ENCODE assay signal across 13 cellular contexts in the genomic region with DNA sequence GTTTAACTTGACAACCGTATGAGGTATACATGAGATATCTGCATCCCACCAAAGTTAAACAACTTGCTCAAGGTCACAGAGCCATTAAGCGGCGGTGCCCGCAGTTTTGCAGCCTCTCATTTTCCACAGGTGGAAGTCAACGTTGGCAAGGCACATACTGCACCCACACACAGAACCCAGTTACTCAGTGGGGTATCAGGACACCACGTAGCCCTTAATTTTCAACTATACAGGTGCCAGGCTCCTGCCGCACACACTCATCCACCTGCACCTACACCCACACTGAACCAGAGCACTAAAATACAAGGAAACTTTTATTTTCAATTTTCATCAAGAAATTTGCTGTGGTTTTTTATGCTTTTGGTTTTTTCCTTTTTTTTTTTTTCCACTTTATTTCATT. TPM values are rescaled to one million over a fixed set of nuclear protein-coding genes. Genes with fewer than 3 reads are reported as not detected.
DNase-seq lines count a peak whose midpoint lies in the region; ATAC-seq, FAIRE-seq and TF ChIP-seq lines count a peak whose summit lies in the region.
"Had no signal": no experiment of that assay in that cellular context is flagged by ENCODE, and none has a peak within 500 bp of the region (broad histone marks: within the 10 kb centered on the region; RNA-seq: fewer than 3 reads in every experiment).

No MANE protein-coding gene starts in this region.

- H3K27ac Mint-ChIP-seq in activated CD4-positive, alpha-beta T cell treated with anti-CD3 and anti-CD28 coated beads for 36 hours: peak overlapping the region; percentile 42

- no peak for TF ChIP-seq POLR2A in GM12878 (IDR thresholded peaks at IDR 0.05; ENCODE audit: low read depth, low read length)

- no peak overlapping the region for H2AFZ ChIP-seq in GM12878 (ENCODE audit: control insufficient read depth, low read depth, low read length)

- no peak overlapping the region for H3K4me2 ChIP-seq in GM12878 (ENCODE audit: control insufficient read depth, insufficient read depth)

- intact Hi-C loops in activated CD4-positive, alpha-beta T cell treated with anti-CD3 and anti-CD28 coated beads for 36 hours (cut with DNase I, micrococcal nuclease): loop anchor here (2.0 to 5.0 kb wide), 2 partner anchors 37 to 118 kb away; a partner anchor contains a TSS
- intact Hi-C loops in GM12878 (cut with micrococcal nuclease; ENCODE audit: unreplicated experiment): loop anchor here (5.0 kb wide), 1 partner anchor 118 kb away; a partner anchor contains a TSS

- TF ChIP-seq RAD21 in GM12878 (IDR thresholded peaks at IDR 0.05; ENCODE audit: insufficient read depth, low read depth, low read length): no peak

- 85% methylated on average over 7 of the region's 7 CpGs for WGBS in GM12878 (ENCODE audit: insufficient coverage, insufficient replicate concordance, low lambda C conversion rate, missing lambda C conversion rate)

- H3K4me3 Mint-ChIP-seq in activated CD4-positive, alpha-beta T cell treated with anti-CD3 and anti-CD28 coated beads for 36 hours: peak overlapping the region; percentile 89

- no peak overlapping the region for H3K4me3 ChIP-seq in HUES48 (ENCODE audit: low read depth, low read length)
- H3K4me3 ChIP-seq in GM12878: no peak overlapping the region
- no peak overlapping the region for H3K4me3 ChIP-seq in neutrophil (ENCODE audit: low read depth in 1 of 2, low read length in 1 of 2)
- H3K4me3 ChIP-seq: colonic mucosa had no signal

- no peaks in the 10 kb centered on the region for H3K9me3 Mint-ChIP-seq in activated CD4-positive, alpha-beta T cell treated with anti-CD3 and anti-CD28 coated beads for 36 hours (ENCODE audit: low read depth)

- peaks cover 60% of the 10 kb centered on the region for H3K4me1 Mint-ChIP-seq in activated CD4-positive, alpha-beta T cell treated with anti-CD3 and anti-CD28 coated beads for 36 hours

- no peak for FAIRE-seq in GM12878 (lab: Jason Lieb, UNC)
- FAIRE-seq: small intestine had no signal

- RAD21 ChIA-PET in GM12878 (lab: Charles Lee; ENCODE audit: unreplicated experiment): interaction anchor here (0.7 to 2.7 kb wide), 3 partner anchors 33 to 281 kb away, joined by 4 to 9 read pairs (median 5); a partner anchor contains a TSS

- POLR2A ChIA-PET in activated CD4-positive, alpha-beta T cell treated with anti-CD3 and anti-CD28 coated beads for 36 hours (lab: Charles Lee): interaction anchor here (1.7 kb wide), 1 partner anchor 18 kb away, joined by 5 read pairs; no protein-coding TSS in a partner anchor
- POLR2A ChIA-PET in GM12878 (lab: Charles Lee): no interaction called here

- H3K9me3 ChIP-seq in HUES48 (ENCODE audit: control insufficient read depth, insufficient read depth, low read length) (no peaks in the 10 kb centered on the region), GM12878 (replicated peaks; ENCODE audit: control insufficient read depth, insufficient read depth, low read length) (no peaks in the 10 kb centered on the region), neutrophil (no peaks in the 10 kb centered on the region)
- H3K9me3 ChIP-seq: colonic mucosa, SK-N-SH, testis had no signal

- no peak for DNase-seq in activated CD4-positive, alpha-beta T cell treated with anti-CD3 and anti-CD28 coated beads for 36 hours
- no peak for DNase-seq in activated CD4-positive, alpha-beta T cell treated with anti-CD3 and anti-CD28 coated beads for 4 hours
- no peak for DNase-seq in GM12878 (ENCODE audit: low read depth, low spot score)
- DNase-seq in stimulated activated CD4-positive, alpha-beta T cell treated with anti-CD3 and anti-CD28 coated beads, Interleukin-4, amount 100 ng/mL, for 4 hours: no peak
- no peak for DNase-seq in DMS153 treated with DMSO at 0.1 percent for 48 hours (lab: John Stamatoyannopoulos, UW; ENCODE audit: unreplicated experiment)

- SMC1A ChIA-PET in GM12878 (lab: Charles Lee; ENCODE audit: uncharacterized antibody, unreplicated experiment): interaction anchor here (0.8 to 1.5 kb wide), 4 partner anchors 43 to 120 kb away, joined by 3 to 8 read pairs (median 4); a partner anchor contains a TSS

- no peaks in the 10 kb centered on the region for H3K4me1 ChIP-seq in HUES48 (ENCODE audit: control insufficient read depth, insufficient read depth, low read length)
- H3K4me1 ChIP-seq in GM12878 (ENCODE audit: control insufficient read depth, insufficient read depth, low read length): peaks cover 4% of the 10 kb centered on the region; the same call in 1 of the 2 replicates
- peaks cover 18 to 23% of the 10 kb centered on the region in 2 experiments for H3K4me1 ChIP-seq in neutrophil (ENCODE audit: control insufficient read depth in 1 of 2, insufficient read depth in 1 of 2, low read depth in 1 of 2, low read length in 1 of 2)
- H3K4me1 ChIP-seq: colonic mucosa had no signal

- no peaks in the 10 kb centered on the region; the same call in 1 of the 2 replicates for H4K20me1 ChIP-seq in GM12878 (ENCODE audit: control insufficient read depth, insufficient read depth)

- H3K36me3 Mint-ChIP-seq in activated CD4-positive, alpha-beta T cell treated with anti-CD3 and anti-CD28 coated beads for 36 hours (ENCODE audit: low read depth): peaks cover 68% of the 10 kb centered on the region

- no peaks in the 10 kb centered on the region for H3K27me3 Mint-ChIP-seq in activated CD4-positive, alpha-beta T cell treated with anti-CD3 and anti-CD28 coated beads for 36 hours

- no peak for ATAC-seq in activated CD4-positive, alpha-beta T cell treated with anti-CD3 and anti-CD28 coated beads for 36 hours
- ATAC-seq in GM12878: no peak
- ATAC-seq in GM21825 (IDR thresholded peaks at IDR 0.05; ENCODE audit: unreplicated experiment): no peak
- ATAC-seq: esophagus mucosa had no signal

- H3K36me3 ChIP-seq in HUES48 (ENCODE audit: control insufficient read depth, insufficient read depth, low read length): peaks cover 78% of the 10 kb centered on the region
- H3K36me3 ChIP-seq in GM12878 (ENCODE audit: control insufficient read depth in 2 of 2, insufficient read depth in 2 of 2, low read length in 1 of 2): peaks cover 22 to 26% of the 10 kb centered on the region in 2 experiments
- H3K36me3 ChIP-seq in neutrophil: peaks cover 57% of the 10 kb centered on the region

- in situ Hi-C loops in GM12878 (cut with MboI): no loop called here

- H3K27me3 ChIP-seq in HUES48 (ENCODE audit: control insufficient read depth, insufficient read depth, low read length) (no peaks in the 10 kb centered on the region), GM12878 (replicated peaks in 1 of 2; ENCODE audit: control insufficient read depth in 2 of 2, insufficient read depth in 2 of 2, low read length in 1 of 2) (no peaks in the 10 kb centered on the region), neutrophil (no peaks in the 10 kb centered on the region)
- H3K27me3 ChIP-seq: colonic mucosa, testis had no signal

- H3K27ac ChIP-seq in HUES48 (ENCODE audit: low read depth, low read length) (peak overlapping the region; percentile 35), GM12878 (ENCODE audit: control insufficient read depth, insufficient read depth) (no peak overlapping the region), neutrophil (peak overlapping the region; percentile 16)
- H3K27ac ChIP-seq: colonic mucosa, testis had no signal

- BruUV-seq in GM12878 (replicated peaks; lab: Mats Ljungman, UMichigan): no TSS peak

- peaks cover 29% of the 10 kb centered on the region for H3K79me2 ChIP-seq in GM12878 (ENCODE audit: control insufficient read depth, insufficient read depth, low read length)

- TF ChIP-seq EP300 in GM12878 (IDR thresholded peaks at IDR 0.05; ENCODE audit: borderline replicate concordance in 1 of 2, control insufficient read depth in 1 of 2, low read depth in 2 of 2, low read length in 2 of 2): no peak

- no peak for TF ChIP-seq CTCF in GM12878 (IDR thresholded peaks at IDR 0.05 in 2 of 3, conservative IDR thresholded peaks at IDR 0.05 in 1 of 3; ENCODE audit: control insufficient read depth in 2 of 3, extremely low read depth in 1 of 3, insufficient read depth in 1 of 3, low read depth in 3 of 3, low read length in 3 of 3)
- no peak for TF ChIP-seq CTCF in neutrophil (IDR thresholded peaks at IDR 0.05)

- CTCF ChIA-PET in activated CD4-positive, alpha-beta T cell treated with anti-CD3 and anti-CD28 coated beads for 36 hours (lab: Charles Lee): interaction anchor here (1.0 to 2.1 kb wide), 8 partner anchors 11 to 284 kb away, joined by 3 to 12 read pairs (median 5); a partner anchor contains a TSS
- CTCF ChIA-PET in GM12878 (lab: Yijun Ruan, JAX): interaction anchor here (0.7 to 3.9 kb wide), 12 partner anchors 12 to 209 kb away, joined by 3 to 43 read pairs (median 5); a partner anchor contains a TSS

- H3K9ac ChIP-seq in HUES48 (ENCODE audit: low read depth, low read length) (no peak overlapping the region), GM12878 (ENCODE audit: control insufficient read depth, insufficient read depth, low read length) (no peak overlapping the region)
- H3K9ac ChIP-seq: SK-N-SH had no signal

RNA-seq across cellular contexts. Expression of a gene that starts 1.7 kb away (rescaled TPM):
- total RNA-seq in activated CD4-positive, alpha-beta T cell treated with anti-CD3 and anti-CD28 coated beads for 36 hours: 10 to 100 TPM; 93.2 to 97.1 TPM
- total RNA-seq in GM12878 (2013; cell fraction: nucleolus; rRNA removed): 92.6 and 92.8 TPM in 2 replicates
- total RNA-seq in GM12878 (2014; rRNA removed) (93.6 and 97.4 TPM in 2 replicates), GM12878 (2014; rRNA removed; fragmentation: Illumina TruSeq; extraction: Trizol) (61.3 and 62.3 TPM in 2 replicates), GM12878 (2021) (99.1 and 102 TPM in 2 replicates)
- 48.7 TPM for polyA plus RNA-seq in GM12878 (2011; ENCODE audit: low read depth)
- polyA plus RNA-seq in GM12878 (2011; rRNA removed) (74.7 and 91.2 TPM in 2 replicates), GM12878 (2014; fragmentation: Illumina TruSeq; extraction: Trizol) (116 and 121 TPM in 2 replicates), GM12878 (2014; fragmentation: Nextera tagmentation; extraction: Ambion mirVana) (10 to 100 TPM; 26.5 to 27.3 TPM), GM12878 (2014; rRNA removed) (96.9 and 98.8 TPM in 2 replicates), GM12878 (2016; fragmentation: Nextera tagmentation; extraction: Ambion mirVana) (100 to 1,000 TPM; 112 to 114 TPM)
- polyA plus RNA-seq in GM12878 (2011; cell fraction: cytosol; rRNA removed): 67.5 and 81.8 TPM in 2 replicates
- polyA plus RNA-seq in GM12878 (2011; cell fraction: nucleus; rRNA removed): 193 and 252 TPM in 2 replicates
- 40.1 and 60.0 TPM in 2 replicates for polyA plus RNA-seq in GM12878 (2012)
- polyA minus RNA-seq in GM12878 (2011; rRNA and poly(A)+ RNA removed): 36.6 and 67.0 TPM in 2 replicates
- polyA minus RNA-seq in GM12878 (2011; cell fraction: cytosol; rRNA and poly(A)+ RNA removed): 19.4 and 32.1 TPM in 2 replicates
- 30.7 and 68.6 TPM in 2 replicates for polyA minus RNA-seq in GM12878 (2011; cell fraction: nucleus; rRNA and poly(A)+ RNA removed)

RNA-seq across cellular contexts. Expression of a gene that starts 13.9 kb away (rescaled TPM):
- 1 to 10 TPM; 8.1 to 8.4 TPM for total RNA-seq in activated CD4-positive, alpha-beta T cell treated with anti-CD3 and anti-CD28 coated beads for 36 hours
- total RNA-seq in GM12878 (2013; cell fraction: nucleolus; rRNA removed): 9.8 and 9.9 TPM in 2 replicates
- total RNA-seq in GM12878 (2014; rRNA removed): 6.3 and 7.1 TPM in 2 replicates
- total RNA-seq in GM12878 (2014; rRNA removed; fragmentation: Illumina TruSeq; extraction: Trizol): 4.7 and 5.1 TPM in 2 replicates
- 14.4 and 16.6 TPM in 2 replicates for total RNA-seq in GM12878 (2021)
- 4.4 TPM for polyA plus RNA-seq in GM12878 (2011; ENCODE audit: low read depth)
- 5.0 and 7.1 TPM in 2 replicates for polyA plus RNA-seq in GM12878 (2011; rRNA removed)
- 7.4 and 12.0 TPM in 2 replicates for polyA plus RNA-seq in GM12878 (2011; cell fraction: cytosol; rRNA removed)
- 49.7 and 69.0 TPM in 2 replicates for polyA plus RNA-seq in GM12878 (2011; cell fraction: nucleus; rRNA removed)
- 7.9 and 10.3 TPM in 2 replicates for polyA plus RNA-seq in GM12878 (2012)
- polyA plus RNA-seq in GM12878 (2014; fragmentation: Illumina TruSeq; extraction: Trizol): 2.2 and 5.4 TPM in 2 replicates
- polyA plus RNA-seq in GM12878 (2014; fragmentation: Nextera tagmentation; extraction: Ambion mirVana): under 1 TPM; 0.50 to 0.93 TPM
- polyA plus RNA-seq in GM12878 (2014; rRNA removed): 20.9 and 21.8 TPM in 2 replicates
- polyA plus RNA-seq in GM12878 (2016; fragmentation: Nextera tagmentation; extraction: Ambion mirVana): 1 to 10 TPM; 2.7 to 8.8 TPM
- polyA minus RNA-seq in GM12878 (2011; rRNA and poly(A)+ RNA removed): 3.4 and 5.6 TPM in 2 replicates
- 1.3 and 2.7 TPM in 2 replicates for polyA minus RNA-seq in GM12878 (2011; cell fraction: cytosol; rRNA and poly(A)+ RNA removed)
- 6.2 and 14.2 TPM in 2 replicates for polyA minus RNA-seq in GM12878 (2011; cell fraction: nucleus; rRNA and poly(A)+ RNA removed)

RNA-seq across cellular contexts. Expression of a gene that starts 35.5 kb away (rescaled TPM):
- total RNA-seq in activated CD4-positive, alpha-beta T cell treated with anti-CD3 and anti-CD28 coated beads for 36 hours: 1,000 to 10,000 TPM; 7,289 to 9,770 TPM
- 971 and 990 TPM in 2 replicates for total RNA-seq in GM12878 (2013; cell fraction: nucleolus; rRNA removed)
- total RNA-seq in GM12878 (2014; rRNA removed) (8,450 and 8,907 TPM in 2 replicates), GM12878 (2014; rRNA removed; fragmentation: Illumina TruSeq; extraction: Trizol) (5,296 and 5,818 TPM in 2 replicates), GM12878 (2021) (5,606 and 5,698 TPM in 2 replicates)
- 4,872 TPM for polyA plus RNA-seq in GM12878 (2011; ENCODE audit: low read depth)
- polyA plus RNA-seq in GM12878 (2011; rRNA removed) (7,976 and 14,240 TPM in 2 replicates), GM12878 (2014; fragmentation: Illumina TruSeq; extraction: Trizol) (5,112 and 9,478 TPM in 2 replicates), GM12878 (2014; fragmentation: Nextera tagmentation; extraction: Ambion mirVana) (over 10,000 TPM in 1 of 2 experiments, 1,000 to 10,000 TPM in 1; 9,323 to 11,518 TPM), GM12878 (2014; rRNA removed) (9,590 and 10,389 TPM in 2 replicates), GM12878 (2016; fragmentation: Nextera tagmentation; extraction: Ambion mirVana) (1,000 to 10,000 TPM; 9,069 to 9,909 TPM)
- 25,075 and 29,832 TPM in 2 replicates for polyA plus RNA-seq in GM12878 (2011; cell fraction: cytosol; rRNA removed)
- 10,735 and 12,198 TPM in 2 replicates for polyA plus RNA-seq in GM12878 (2011; cell fraction: nucleus; rRNA removed)
- 10,674 and 13,698 TPM in 2 replicates for polyA plus RNA-seq in GM12878 (2012)
- polyA minus RNA-seq in GM12878 (2011; rRNA and poly(A)+ RNA removed): 10,096 and 19,827 TPM in 2 replicates
- polyA minus RNA-seq in GM12878 (2011; cell fraction: cytosol; rRNA and poly(A)+ RNA removed): 5,010 and 5,239 TPM in 2 replicates
- 1,914 and 2,640 TPM in 2 replicates for polyA minus RNA-seq in GM12878 (2011; cell fraction: nucleus; rRNA and poly(A)+ RNA removed)

RNA-seq across cellular contexts. Expression of a gene that starts 37.4 kb away (rescaled TPM):
- total RNA-seq in activated CD4-positive, alpha-beta T cell treated with anti-CD3 and anti-CD28 coated beads for 36 hours: 100 to 1,000 TPM; 279 to 322 TPM
- total RNA-seq in GM12878 (2013; cell fraction: nucleolus; rRNA removed): 232 and 247 TPM in 2 replicates
- 303 and 304 TPM in 2 replicates for total RNA-seq in GM12878 (2014; rRNA removed)
- total RNA-seq in GM12878 (2014; rRNA removed; fragmentation: Illumina TruSeq; extraction: Trizol): 182 and 184 TPM in 2 replicates
- total RNA-seq in GM12878 (2021): 323 and 342 TPM in 2 replicates
- polyA plus RNA-seq in GM12878 (2011; ENCODE audit: low read depth): 145 TPM
- 83.6 and 113 TPM in 2 replicates for polyA plus RNA-seq in GM12878 (2011; rRNA removed)
- polyA plus RNA-seq in GM12878 (2011; cell fraction: cytosol; rRNA removed): 141 and 175 TPM in 2 replicates
- 211 and 406 TPM in 2 replicates for polyA plus RNA-seq in GM12878 (2011; cell fraction: nucleus; rRNA removed)
- polyA plus RNA-seq in GM12878 (2012): 107 and 108 TPM in 2 replicates
- 250 and 254 TPM in 2 replicates for polyA plus RNA-seq in GM12878 (2014; fragmentation: Illumina TruSeq; extraction: Trizol)
- 100 to 1,000 TPM in 1 of 2 experiments, 10 to 100 TPM in 1; 58.6 to 109 TPM for polyA plus RNA-seq in GM12878 (2014; fragmentation: Nextera tagmentation; extraction: Ambion mirVana)
- polyA plus RNA-seq in GM12878 (2014; rRNA removed): 179 and 208 TPM in 2 replicates
- 100 to 1,000 TPM in 1 of 2 experiments, 10 to 100 TPM in 1; 99.6 to 109 TPM for polyA plus RNA-seq in GM12878 (2016; fragmentation: Nextera tagmentation; extraction: Ambion mirVana)
- polyA minus RNA-seq in GM12878 (2011; rRNA and poly(A)+ RNA removed): 223 and 229 TPM in 2 replicates
- 125 and 140 TPM in 2 replicates for polyA minus RNA-seq in GM12878 (2011; cell fraction: cytosol; rRNA and poly(A)+ RNA removed)
- polyA minus RNA-seq in GM12878 (2011; cell fraction: nucleus; rRNA and poly(A)+ RNA removed): 64.0 and 145 TPM in 2 replicates
